In genomic region chr4:37826282-37827029, GRCh38 we compare ENCODE assay signal across 8 cellular contexts. TPM values are rescaled to one million over a fixed set of nuclear protein-coding genes. Genes with fewer than 3 reads are reported as not detected.
A peak's percentile ranks its signal among the peaks of the same experiment; 100 is the strongest.
DNase-seq lines count a peak whose midpoint lies in the region; ATAC-seq and TF ChIP-seq lines count a peak whose summit lies in the region.

Gene PGM2, plus strand, starts transcription at chr4:37826686. Its CDS starts 47 bp downstream, at chr4:37826733.

- H3K4me1 ChIP-seq in right cardiac atrium (ENCODE audit: control insufficient read depth, insufficient read depth, low read length): peaks cover 2% of the 10 kb centered on the region
- H3K4me1 ChIP-seq in rectal smooth muscle tissue (ENCODE audit: control insufficient read depth, insufficient read depth, low read length): peaks cover 9% of the 10 kb centered on the region
- H3K4me1 ChIP-seq in aorta (ENCODE audit: control insufficient read depth in 1 of 2, insufficient read depth in 2 of 2, low read length in 2 of 2): peaks cover 0 to 2% of the 10 kb centered on the region in 2 donors

- ATAC-seq in HG02763 (IDR thresholded peaks at IDR 0.05; ENCODE audit: unreplicated experiment) (peak; percentile 96), T-helper 17 cell (peak; percentile 99), right cardiac atrium (peak; percentile 98 to 99), aorta (ENCODE audit: low FRiP score) (peak; percentile 98)

- in situ Hi-C loops in GM13977 (cut with MboI; ENCODE audit: low pct_unique_long_range_greater_than_20kb, low sequenced_read_pairs, unreplicated experiment): no loop called here

- peak within 1 kb of the TSS; percentile 99 for H3K4me3 Mint-ChIP-seq in T-helper 17 cell

- WGBS in right cardiac atrium: under 1% methylated on average over 57 of the region's 57 CpGs
- 1% methylated on average over 42 to 57 of the region's 57 CpGs for WGBS in aorta, 2 donors

- peak within 1 kb of the TSS; percentile 7 for H3K27ac ChIP-seq in angular gyrus (ENCODE audit: low read depth, low read length)
- peak within 1 kb of the TSS; percentile 46 for H3K27ac ChIP-seq in right cardiac atrium (ENCODE audit: low read length)
- H3K27ac ChIP-seq in rectal smooth muscle tissue (ENCODE audit: low read depth, low read length): peak within 1 kb of the TSS; percentile 69
- H3K27ac ChIP-seq in aorta (ENCODE audit: low read depth in 1 of 2, low read length in 2 of 2): peak within 1 kb of the TSS in 1 of 2 donors; percentile 45

- no peaks in the 10 kb centered on the region for H3K27me3 Mint-ChIP-seq in T-helper 17 cell

- H3K27ac Mint-ChIP-seq in T-helper 17 cell: peak within 1 kb of the TSS; percentile 96

- H3K9ac ChIP-seq in rectal smooth muscle tissue (ENCODE audit: low read length): peak within 1 kb of the TSS; percentile 93

- H3K4me3 ChIP-seq in right cardiac atrium (ENCODE audit: low read length) (peak within 1 kb of the TSS; percentile 56), rectal smooth muscle tissue (ENCODE audit: low read length) (peak within 1 kb of the TSS; percentile 95), aorta (ENCODE audit: low read length in 2 of 2) (peak within 1 kb of the TSS; percentile 33 to 79)

- TF ChIP-seq CTCF in GM13977 (IDR thresholded peaks at IDR 0.05; ENCODE audit: extremely low read depth, insufficient read depth, missing control alignments): no peak

- H3K9me3 ChIP-seq in T-helper 17 cell (ENCODE audit: control insufficient read depth, low read length, poor library complexity, severe bottlenecking) (no peaks in the 10 kb centered on the region), right cardiac atrium (ENCODE audit: control insufficient read depth, low read length) (no peaks in the 10 kb centered on the region), aorta (ENCODE audit: control insufficient read depth, low read length) (no peaks in the 10 kb centered on the region)

- H3K36me3 Mint-ChIP-seq in T-helper 17 cell (ENCODE audit: low read depth): peaks cover 14% of the 10 kb centered on the region

- H3K27me3 ChIP-seq in right cardiac atrium (ENCODE audit: control insufficient read depth, insufficient read depth): no peaks in the 10 kb centered on the region
- no peaks in the 10 kb centered on the region for H3K27me3 ChIP-seq in rectal smooth muscle tissue (ENCODE audit: control insufficient read depth, insufficient read depth, low read length)
- H3K27me3 ChIP-seq in aorta (ENCODE audit: control insufficient read depth in 1 of 2, insufficient read depth in 2 of 2, low read length in 1 of 2): no peaks in the 10 kb centered on the region

- H3K36me3 ChIP-seq in rectal smooth muscle tissue (ENCODE audit: control insufficient read depth, insufficient read depth, low read length) (peaks cover 2% of the 10 kb centered on the region), aorta (ENCODE audit: control insufficient read depth in 1 of 2, insufficient read depth in 2 of 2, low read length in 1 of 2) (no peaks in the 10 kb centered on the region)

- peaks cover 27% of the 10 kb centered on the region for H3K4me1 Mint-ChIP-seq in T-helper 17 cell

- DNase-seq in GM13977 (ENCODE audit: low spot score) (peak; percentile 94), NCI-H1417 treated with DMSO at 0.1 percent for 48 hours (lab: John Stamatoyannopoulos, UW) (peak; percentile 55), T-helper 17 cell (peak; percentile 85 to 86 (median 86)), right cardiac atrium (peak; percentile 91 to 97 (median 95)), aorta (peak; percentile 93 to 96)

- intact Hi-C loops in right cardiac atrium (cut with DNase I) (loop anchor here in 2 of 4 donors (5.0 to 10.0 kb wide), 2 partner anchors 58 to 151 kb away; no protein-coding TSS in a partner anchor), aorta (cut with DNase I) (loop anchor here (2.0 to 5.0 kb wide), 4 partner anchors 61 to 211 kb away; partner anchors contain the start of gene TBC1D1 (in 1 of the 2))

RNA-seq across cellular contexts. Expression of gene PGM2, which starts in this region (rescaled TPM):
- 10 to 100 TPM; 14.0 to 17.7 TPM for total RNA-seq in T-helper 17 cell
- total RNA-seq in right cardiac atrium: 10 to 100 TPM in 2 of 4 donors, 1 to 10 TPM in 2; 8.9 to 14.7 (median 10.7) TPM
- 4.3 TPM for polyA plus RNA-seq in right cardiac atrium
- 10 to 100 TPM; 23.7 to 24.6 TPM for total RNA-seq in aorta
- 10 to 100 TPM in 1 of 2 donors, 1 to 10 TPM in 1; 8.5 to 19.6 TPM for polyA plus RNA-seq in aorta
